In genomic region chr15:76057332-76058000, GRCh38 we compare ENCODE assay signal across 8 cellular contexts. TPM values are rescaled to one million over a fixed set of nuclear protein-coding genes. Genes with fewer than 3 reads are reported as not detected.
A peak's percentile ranks its signal among the peaks of the same experiment; 100 is the strongest.
DNase-seq lines count a peak whose midpoint lies in the region; ATAC-seq and TF ChIP-seq lines count a peak whose summit lies in the region.

No MANE protein-coding gene starts in this region.

- H3K27ac Mint-ChIP-seq in activated naive CD4-positive, alpha-beta T cell treated with anti-CD3 and anti-CD28 coated beads, Interleukin-2, amount 10 ng/mL, durations not matched to agents 7 days and 5 days: no peak overlapping the region
- H3K27ac Mint-ChIP-seq in activated T-helper 1 cell treated with anti-CD3 and anti-CD28 coated beads, Interleukin-12 subunit alpha, Interleukin-12 subunit beta, Interleukin-2, Interleukin-4 antibody, amounts not matched to agents 30 ng/mL and 10 ng/mL and 1 ng/mL, durations not matched to agents 14 hours and 24 hours and 36 hours: no peak overlapping the region

- peak; percentile 24 for ATAC-seq in HG02798 (IDR thresholded peaks at IDR 0.05; ENCODE audit: poor library complexity, unreplicated experiment)

- no peak overlapping the region for H3K4me3 Mint-ChIP-seq in activated naive CD4-positive, alpha-beta T cell treated with anti-CD3 and anti-CD28 coated beads, Interleukin-2, amount 10 ng/mL, durations not matched to agents 7 days and 5 days
- H3K4me3 Mint-ChIP-seq in activated T-helper 1 cell treated with anti-CD3 and anti-CD28 coated beads, Interleukin-12 subunit alpha, Interleukin-12 subunit beta, Interleukin-2, Interleukin-4 antibody, amounts not matched to agents 30 ng/mL and 10 ng/mL and 1 ng/mL, durations not matched to agents 14 hours and 24 hours and 36 hours: no peak overlapping the region

- H3K9me3 Mint-ChIP-seq in activated naive CD4-positive, alpha-beta T cell treated with anti-CD3 and anti-CD28 coated beads, Interleukin-2, amount 10 ng/mL, durations not matched to agents 7 days and 5 days: no peaks in the 10 kb centered on the region
- H3K9me3 Mint-ChIP-seq in activated T-helper 1 cell treated with anti-CD3 and anti-CD28 coated beads, Interleukin-12 subunit alpha, Interleukin-12 subunit beta, Interleukin-2, Interleukin-4 antibody, amounts not matched to agents 30 ng/mL and 10 ng/mL and 1 ng/mL, durations not matched to agents 14 hours and 24 hours and 36 hours: no peaks in the 10 kb centered on the region

- H3K27me3 ChIP-seq in AG04450 (ENCODE audit: control insufficient read depth, insufficient read depth, low read length): peaks cover 42% of the 10 kb centered on the region

- peaks cover 15% of the 10 kb centered on the region for H3K4me1 Mint-ChIP-seq in activated naive CD4-positive, alpha-beta T cell treated with anti-CD3 and anti-CD28 coated beads, Interleukin-2, amount 10 ng/mL, durations not matched to agents 7 days and 5 days
- peaks cover 26% of the 10 kb centered on the region for H3K4me1 Mint-ChIP-seq in activated T-helper 1 cell treated with anti-CD3 and anti-CD28 coated beads, Interleukin-12 subunit alpha, Interleukin-12 subunit beta, Interleukin-2, Interleukin-4 antibody, amounts not matched to agents 30 ng/mL and 10 ng/mL and 1 ng/mL, durations not matched to agents 14 hours and 24 hours and 36 hours (ENCODE audit: low read depth)

- H3K9me3 ChIP-seq in AG04450 (ENCODE audit: control insufficient read depth, insufficient read depth, low read length): no peaks in the 10 kb centered on the region; the same call in 1 of the 2 replicates

- peaks cover 61% of the 10 kb centered on the region for H3K27me3 Mint-ChIP-seq in activated naive CD4-positive, alpha-beta T cell treated with anti-CD3 and anti-CD28 coated beads, Interleukin-2, amount 10 ng/mL, durations not matched to agents 7 days and 5 days
- peaks cover 52% of the 10 kb centered on the region for H3K27me3 Mint-ChIP-seq in activated T-helper 1 cell treated with anti-CD3 and anti-CD28 coated beads, Interleukin-12 subunit alpha, Interleukin-12 subunit beta, Interleukin-2, Interleukin-4 antibody, amounts not matched to agents 30 ng/mL and 10 ng/mL and 1 ng/mL, durations not matched to agents 14 hours and 24 hours and 36 hours (ENCODE audit: insufficient read depth)

- intact Hi-C loops in activated T-helper 1 cell treated with anti-CD3 and anti-CD28 coated beads, Interleukin-12 subunit alpha, Interleukin-12 subunit beta, Interleukin-2, Interleukin-4 antibody, amounts not matched to agents 30 ng/mL and 10 ng/mL and 1 ng/mL, durations not matched to agents 14 hours and 24 hours and 36 hours (cut with micrococcal nuclease): loop anchor here (1.0 kb wide), 2 partner anchors 82 to 94 kb away; no protein-coding TSS in a partner anchor

- TF ChIP-seq CTCF in AG04450 (IDR thresholded peaks at IDR 0.05; ENCODE audit: low read depth, low read length): peak; percentile 77

- H3K36me3 Mint-ChIP-seq in activated naive CD4-positive, alpha-beta T cell treated with anti-CD3 and anti-CD28 coated beads, Interleukin-2, amount 10 ng/mL, durations not matched to agents 7 days and 5 days: no peaks in the 10 kb centered on the region
- no peaks in the 10 kb centered on the region for H3K36me3 Mint-ChIP-seq in activated T-helper 1 cell treated with anti-CD3 and anti-CD28 coated beads, Interleukin-12 subunit alpha, Interleukin-12 subunit beta, Interleukin-2, Interleukin-4 antibody, amounts not matched to agents 30 ng/mL and 10 ng/mL and 1 ng/mL, durations not matched to agents 14 hours and 24 hours and 36 hours (ENCODE audit: low read depth)

- no peak for DNase-seq in AG04450 (ENCODE audit: low read depth, low spot score)
- peak; percentile 44 for DNase-seq in NCI-H748 treated with DMSO at 0.1 percent for 48 hours (lab: John Stamatoyannopoulos, UW)
- peak; percentile 57 for DNase-seq in activated naive CD4-positive, alpha-beta T cell treated with anti-CD3 and anti-CD28 coated beads, Interleukin-2, amount 10 ng/mL, durations not matched to agents 7 days and 5 days
- DNase-seq in hepatic stellate cell (ENCODE audit: low spot score): peak; percentile 31
- peak; percentile 11 for DNase-seq in stimulated activated CD4-positive, alpha-beta T cell treated with anti-CD3 and anti-CD28 coated beads, Interleukin-12 subunit alpha, Interleukin-12 subunit beta, amount 100 ng/mL, for 4 hours
- DNase-seq in activated T-helper 1 cell treated with anti-CD3 and anti-CD28 coated beads, Interleukin-12 subunit alpha, Interleukin-12 subunit beta, Interleukin-2, Interleukin-4 antibody, amounts not matched to agents 30 ng/mL and 10 ng/mL and 1 ng/mL, durations not matched to agents 14 hours and 24 hours and 36 hours (ENCODE audit: low spot score): no peak

- POLR2A ChIA-PET in AG04450 (lab: Yijun Ruan, JAX): interaction anchor here (0.6 kb wide), 1 partner anchor 139 kb away, joined by 3 read pairs; no protein-coding TSS in a partner anchor

- H3K27ac ChIP-seq in AG04450 (ENCODE audit: low read depth, low read length): no peak overlapping the region

- CTCF ChIA-PET in AG04450 (lab: Charles Lee): interaction anchor here (0.8 to 8.2 kb wide), 12 partner anchors 10 to 248 kb away, joined by 3 to 167 read pairs (median 4); no protein-coding TSS in a partner anchor
- CTCF ChIA-PET in activated naive CD4-positive, alpha-beta T cell treated with anti-CD3 and anti-CD28 coated beads, Interleukin-2, amount 10 ng/mL, durations not matched to agents 7 days and 5 days (lab: Charles Lee): interaction anchor here (0.7 to 9.5 kb wide), 13 partner anchors 8 to 248 kb away, joined by 3 to 203 read pairs (median 3); no protein-coding TSS in a partner anchor

- H3K4me3 ChIP-seq in AG04450 (ENCODE audit: low read depth, low read length): no peak overlapping the region
- peak overlapping the region; percentile 60 for H3K4me3 ChIP-seq in GM08714 (ENCODE audit: low read length)

RNA-seq across cellular contexts. Expression of gene TMEM266, which starts 2.3 kb away (rescaled TPM):
- polyA plus RNA-seq in AG04450 (2011; rRNA removed): 0.05 TPM in 1 of 2 replicates, not detected in the other
- 0.13 TPM in 1 of 2 replicates, not detected in the other for polyA minus RNA-seq in AG04450 (2011; rRNA and poly(A)+ RNA removed)
- 0.10 and 0.16 TPM in 2 replicates for total RNA-seq in activated T-helper 1 cell treated with anti-CD3 and anti-CD28 coated beads, Interleukin-12 subunit alpha, Interleukin-12 subunit beta, Interleukin-2, Interleukin-4 antibody, amounts not matched to agents 30 ng/mL and 10 ng/mL and 1 ng/mL, durations not matched to agents 14 hours and 24 hours and 36 hours

RNA-seq across cellular contexts. Expression of gene NRG4, which starts 45.2 kb away (rescaled TPM):
- not detected in 2 replicates for polyA plus RNA-seq in AG04450 (2011; rRNA removed)
- not detected in 2 replicates for polyA minus RNA-seq in AG04450 (2011; rRNA and poly(A)+ RNA removed)
- total RNA-seq in activated T-helper 1 cell treated with anti-CD3 and anti-CD28 coated beads, Interleukin-12 subunit alpha, Interleukin-12 subunit beta, Interleukin-2, Interleukin-4 antibody, amounts not matched to agents 30 ng/mL and 10 ng/mL and 1 ng/mL, durations not matched to agents 14 hours and 24 hours and 36 hours: not detected in 2 replicates

Comparison
In these comparisons a context has a peak if more than half of its experiments do, and no peak if none do; other contexts are left out.
1. DNase-seq: peak in NCI-H748 treated with DMSO at 0.1 percent for 48 hours (single experiment), activated naive CD4-positive, alpha-beta T cell treated with anti-CD3 and anti-CD28 coated beads, Interleukin-2, amount 10 ng/mL, durations not matched to agents 7 days and 5 days (single experiment), hepatic stellate cell (single experiment) and stimulated activated CD4-positive, alpha-beta T cell treated with anti-CD3 and anti-CD28 coated beads, Interleukin-12 subunit alpha, Interleukin-12 subunit beta, amount 100 ng/mL, for 4 hours (single experiment); none in AG04450 (single experiment) and activated T-helper 1 cell treated with anti-CD3 and anti-CD28 coated beads, Interleukin-12 subunit alpha, Interleukin-12 subunit beta, Interleukin-2, Interleukin-4 antibody, amounts not matched to agents 30 ng/mL and 10 ng/mL and 1 ng/mL, durations not matched to agents 14 hours and 24 hours and 36 hours (single experiment).